Comparison of ENCODE assay signal across 27 cellular contexts in the genomic region with DNA sequence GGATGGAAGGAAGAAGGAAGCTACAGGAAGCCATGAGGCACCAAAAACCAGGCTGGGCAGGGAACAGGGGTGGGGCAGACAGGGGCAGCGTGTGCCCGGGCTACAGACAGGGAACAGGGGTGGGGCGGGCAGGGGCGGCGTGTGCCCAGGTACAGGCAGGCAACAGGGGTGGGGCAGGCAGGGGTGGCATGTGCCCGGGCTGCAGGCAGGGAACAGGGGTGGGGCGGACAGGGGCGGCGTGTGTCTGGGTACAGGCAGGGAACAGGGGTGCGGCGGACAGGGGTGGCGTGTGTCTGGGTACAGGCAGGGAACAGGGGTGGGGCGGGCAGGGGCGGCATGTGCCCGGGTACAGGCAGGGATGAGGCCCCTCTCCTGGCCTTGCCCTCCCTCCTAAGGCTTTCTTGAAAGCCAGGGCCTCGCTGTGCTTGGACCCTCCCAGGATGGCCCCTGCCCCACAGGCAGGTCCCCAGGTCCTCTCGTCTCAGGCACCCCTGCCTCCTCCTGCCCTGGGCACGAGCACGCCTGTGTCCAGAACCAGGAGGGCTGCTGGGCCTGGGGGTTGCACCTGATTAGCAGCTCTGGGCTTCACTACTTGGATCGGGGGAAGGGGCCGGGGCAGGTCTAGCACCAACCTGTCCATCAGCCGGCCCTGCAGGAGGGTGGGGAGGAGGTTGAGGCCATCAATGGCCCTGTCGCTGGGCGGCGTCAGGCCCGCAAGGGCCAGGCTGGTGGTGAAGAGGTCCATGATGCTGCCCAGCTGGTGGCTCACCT. TPM values are rescaled to one million over a fixed set of nuclear protein-coding genes. Genes with fewer than 3 reads are reported as not detected.
DNase-seq lines count a peak whose midpoint lies in the region; ATAC-seq, FAIRE-seq and TF ChIP-seq lines count a peak whose summit lies in the region.
"Had no signal": no experiment of that assay in that cellular context is flagged by ENCODE, and none has a peak within 500 bp of the region (broad histone marks: within the 10 kb centered on the region; RNA-seq: fewer than 3 reads in every experiment).

No MANE protein-coding gene starts in this region.

- H3K9me3 Mint-ChIP-seq in MCF 10A (ENCODE audit: unreplicated experiment): no peaks in the 10 kb centered on the region
- H3K9me3 Mint-ChIP-seq: CD4-positive, alpha-beta T cell had no signal

- no peak for ATAC-seq in Right ventricle myocardium superior (ENCODE audit: poor library complexity)
- ATAC-seq: GM12878 had no signal

- H3K9me3 ChIP-seq in mammary epithelial cell (replicated peaks; ENCODE audit: insufficient read depth, low read length) (no peaks in the 10 kb centered on the region), esophagus squamous epithelium (no peaks in the 10 kb centered on the region), small intestine (ENCODE audit: control insufficient read depth, low read depth) (no peaks in the 10 kb centered on the region)
- H3K9me3 ChIP-seq: BLaER1 had no signal

- DNase-seq in MCF 10A (ENCODE audit: unreplicated experiment) (peak; percentile 30), mammary epithelial cell (no peak), esophagus squamous epithelium (lab: John Stamatoyannopoulos, UW) (no peak), small intestine (peak; percentile 89), NCI-H1930 (lab: John Stamatoyannopoulos, UW) (no peak), GM13977 (ENCODE audit: low spot score) (no peak), Right ventricle myocardium superior (no peak)
- no peak for DNase-seq in central memory CD4-positive, alpha-beta T cell
- DNase-seq: ACHN; CD4-positive, alpha-beta T cell; COR-L47; DMS 273 treated with DMSO at 0.1 percent for 48 hours; DND-41; NCI-H1105; NCI-H146; NCI-H2081; NCI-H2171; NCI-H345; NCI-H524; NCI-H82; OCI-M1; SHP77 treated with DMSO at 0.1 percent for 48 hours had no signal

- H3K27me3 Mint-ChIP-seq in MCF 10A (ENCODE audit: insufficient read depth, unreplicated experiment): no peaks in the 10 kb centered on the region
- H3K27me3 Mint-ChIP-seq: CD4-positive, alpha-beta T cell had no signal

- H3K27ac Mint-ChIP-seq in MCF 10A (ENCODE audit: low read depth, unreplicated experiment): peak overlapping the region; percentile 64
- H3K27ac Mint-ChIP-seq: CD4-positive, alpha-beta T cell had no signal

- no peaks in the 10 kb centered on the region for H3K79me2 ChIP-seq in mammary epithelial cell (ENCODE audit: insufficient read depth, low read length)

- POLR2A ChIA-PET in MCF 10A (lab: Yijun Ruan, JAX): interaction anchor here (0.6 to 2.0 kb wide), 6 partner anchors 9 to 32 kb away, joined by 3 to 14 read pairs (median 4); partner anchors contain the start of genes APRT, GALNS and TRAPPC2L

- H2AFZ ChIP-seq in mammary epithelial cell (ENCODE audit: low read depth, low read length): no peak overlapping the region

- FAIRE-seq in small intestine (lab: Jason Lieb, UNC): no peak
- FAIRE-seq: GM12878, H54 had no signal

- H3K27ac ChIP-seq in mammary epithelial cell (ENCODE audit: insufficient read depth, low read depth, low read length) (no peak overlapping the region), esophagus squamous epithelium (peak overlapping the region in 3 of 4 donors; percentile 22 to 54 (median 30)), small intestine (ENCODE audit: low read depth in 1 of 2, low read length in 1 of 2) (peak overlapping the region in 1 of 2 donors; percentile 73)
- H3K27ac ChIP-seq: 22Rv1, BLaER1, SK-N-MC had no signal

- H3K4me3 Mint-ChIP-seq in MCF 10A (ENCODE audit: unreplicated experiment): peak overlapping the region; percentile 37
- H3K4me3 Mint-ChIP-seq: CD4-positive, alpha-beta T cell had no signal

- peaks cover 14% of the 10 kb centered on the region for H3K4me1 Mint-ChIP-seq in MCF 10A (ENCODE audit: insufficient read depth, unreplicated experiment)

- H3K4me3 ChIP-seq in mammary epithelial cell (replicated peaks in 1 of 3; ENCODE audit: insufficient read depth in 1 of 3, low read depth in 2 of 3, low read length in 3 of 3) (no peak overlapping the region), esophagus squamous epithelium (no peak overlapping the region), small intestine (ENCODE audit: low read depth in 1 of 2, low read length in 2 of 2) (no peak overlapping the region)
- H3K4me3 ChIP-seq: BLaER1, GM12878, SK-N-MC had no signal

- no peak for TF ChIP-seq POLR2A in esophagus squamous epithelium (IDR thresholded peaks at IDR 0.05)

- H3K4me2 ChIP-seq in mammary epithelial cell (ENCODE audit: insufficient read depth, low read depth, low read length): no peak overlapping the region
- H3K4me2 ChIP-seq: BLaER1 had no signal

- H3K36me3 ChIP-seq in mammary epithelial cell (ENCODE audit: insufficient read depth, low read length) (no peaks in the 10 kb centered on the region), esophagus squamous epithelium (peaks cover 6 to 70% (median 11%) of the 10 kb centered on the region in 3 donors), small intestine (ENCODE audit: control insufficient read depth in 2 of 2, insufficient read depth in 2 of 2, low read length in 2 of 2) (peaks cover 0 to 5% of the 10 kb centered on the region in 2 donors)

- peaks cover 10% of the 10 kb centered on the region for H3K36me3 Mint-ChIP-seq in MCF 10A (ENCODE audit: insufficient read depth, unreplicated experiment)

- no peak overlapping the region for H3K9ac ChIP-seq in mammary epithelial cell (ENCODE audit: insufficient read depth, low read length)
- H3K9ac ChIP-seq: BLaER1 had no signal

- H3K4me1 ChIP-seq in mammary epithelial cell (ENCODE audit: insufficient read depth, low read length) (no peaks in the 10 kb centered on the region), esophagus squamous epithelium (peaks cover 0 to 26% (median 9%) of the 10 kb centered on the region in 3 donors), small intestine (ENCODE audit: control insufficient read depth in 2 of 2, insufficient read depth in 1 of 2, low read depth in 1 of 2, low read length in 1 of 2) (peaks cover 0 to 2% of the 10 kb centered on the region in 2 donors)

- WGBS in mammary epithelial cell (ENCODE audit: low coverage, missing lambda C conversion rate): 98% methylated on average over 9 of the region's 26 CpGs
- 25% methylated on average over 3 of the region's 26 CpGs; no CpG with 5 or more reads in 1 of the 2 donors for WGBS in esophagus squamous epithelium, 2 donors
- WGBS in small intestine, 3 donors: 58 to 84% (median 62%) methylated on average over 16 to 26 of the region's 26 CpGs

- no peaks in the 10 kb centered on the region for H4K20me1 ChIP-seq in mammary epithelial cell (ENCODE audit: insufficient read depth, low read length)

- in situ Hi-C loops in mammary epithelial cell (cut with MboI; ENCODE audit: low sequenced_read_pairs in 2 of 2): no loop called here
- in situ Hi-C loops in GM13977 (cut with MboI; ENCODE audit: low pct_unique_long_range_greater_than_20kb, low sequenced_read_pairs, unreplicated experiment): no loop called here

- BruUV-seq in MCF 10A (replicated peaks; lab: Mats Ljungman, UMichigan) (no TSS peak), mammary epithelial cell (replicated peaks; lab: Mats Ljungman, UMichigan) (no TSS peak)

- H3K27me3 ChIP-seq in mammary epithelial cell (ENCODE audit: insufficient read depth, low read length): no peaks in the 10 kb centered on the region
- no peaks in the 10 kb centered on the region for H3K27me3 ChIP-seq in esophagus squamous epithelium
- H3K27me3 ChIP-seq in small intestine (ENCODE audit: control insufficient read depth in 2 of 2, insufficient read depth in 2 of 2, low read length in 2 of 2): no peaks in the 10 kb centered on the region
- H3K27me3 ChIP-seq: BLaER1 had no signal

- dilution Hi-C loops in mammary epithelial cell (cut with HindIII; ENCODE audit: low sequenced_read_pairs): loop anchor here (5.0 kb wide), 1 partner anchor 66 kb away; no protein-coding TSS in a partner anchor

- TF ChIP-seq CTCF in MCF 10A (IDR thresholded peaks at IDR 0.05; ENCODE audit: unreplicated experiment) (no peak), mammary epithelial cell (conservative IDR thresholded peaks at IDR 0.05 in 1 of 2, IDR thresholded peaks at IDR 0.05 in 1 of 2; ENCODE audit: extremely low read depth in 1 of 2, insufficient read depth in 1 of 2, low read depth in 1 of 2, low read length in 2 of 2) (no peak), esophagus squamous epithelium (IDR thresholded peaks at IDR 0.05) (no peak), GM13977 (IDR thresholded peaks at IDR 0.05; ENCODE audit: extremely low read depth, insufficient read depth, missing control alignments) (no peak)

- intact Hi-C loops in MCF 10A (cut with micrococcal nuclease): no loop called here
- intact Hi-C loops in mammary epithelial cell (cut with micrococcal nuclease): no loop called here
- intact Hi-C loops in esophagus squamous epithelium (cut with DNase I): loop anchor here (5.0 kb wide), 1 partner anchor 391 kb away; the partner anchor contains the start of gene ZNF778
- intact Hi-C loops in Right ventricle myocardium superior (cut with DNase I): no loop called here

- CTCF ChIA-PET in MCF 10A (lab: Yijun Ruan, JAX) (no interaction called here), mammary epithelial cell (lab: Charles Lee; ENCODE audit: low non-redundant PET) (no interaction called here)

RNA-seq across cellular contexts. Expression of gene APRT, which starts 14.5 kb away (rescaled TPM):
- total RNA-seq in MCF 10A (2022): 231 and 248 TPM in 2 replicates
- total RNA-seq in mammary epithelial cell: 100 to 1,000 TPM in 1 of 2 donors, 10 to 100 TPM in 1; 51.5 to 136 TPM
- polyA plus RNA-seq in mammary epithelial cell: 145 TPM
- polyA minus RNA-seq in mammary epithelial cell: 63.6 TPM
- 100 to 1,000 TPM; 186 to 314 (median 250) TPM for total RNA-seq in esophagus squamous epithelium
- polyA plus RNA-seq in small intestine: 100 to 1,000 TPM; 197 to 255 (median 247) TPM
- total RNA-seq in Right ventricle myocardium superior: 40.4 TPM

RNA-seq across cellular contexts. Expression of gene CDT1, which starts 22.7 kb away (rescaled TPM):
- total RNA-seq in MCF 10A (2022) (5.3 and 16.6 TPM in 2 replicates), mammary epithelial cell (10 to 100 TPM in 1 of 2 donors, 1 to 10 TPM in 1; 3.5 to 22.0 TPM), esophagus squamous epithelium (10 to 100 TPM in 3 of 4 donors, 1 to 10 TPM in 1; 7.7 to 20.7 (median 11.2) TPM), Right ventricle myocardium superior (1.00 TPM)
- polyA plus RNA-seq in mammary epithelial cell (13.6 TPM), small intestine (10 to 100 TPM in 1 of 3 donors, 1 to 10 TPM in 2; 1.1 to 16.7 (median 2.2) TPM)
- polyA minus RNA-seq in mammary epithelial cell: 20.1 TPM

RNA-seq across cellular contexts. Expression of gene GALNS, which starts 30.5 kb away (rescaled TPM):
- total RNA-seq in MCF 10A (2022) (26.0 and 31.6 TPM in 2 replicates), mammary epithelial cell (10 to 100 TPM; 21.7 to 29.8 TPM), esophagus squamous epithelium (10 to 100 TPM in 3 of 4 donors, 1 to 10 TPM in 1; 9.5 to 24.2 (median 20.5) TPM), Right ventricle myocardium superior (15.9 TPM)
- polyA plus RNA-seq in mammary epithelial cell (7.8 TPM), small intestine (10 to 100 TPM; 28.3 to 35.4 (median 32.4) TPM)
- 14.3 TPM for polyA minus RNA-seq in mammary epithelial cell

RNA-seq across cellular contexts. Expression of gene TRAPPC2L, which starts 30.7 kb away (rescaled TPM):
- total RNA-seq in MCF 10A (2022) (35.6 and 42.6 TPM in 2 replicates), mammary epithelial cell (10 to 100 TPM; 21.5 to 39.9 TPM), esophagus squamous epithelium (10 to 100 TPM; 20.7 to 29.7 (median 24.7) TPM), Right ventricle myocardium superior (53.0 TPM)
- polyA plus RNA-seq in mammary epithelial cell (75.3 TPM), small intestine (10 to 100 TPM; 46.6 to 84.8 (median 60.6) TPM)
- 22.8 TPM for polyA minus RNA-seq in mammary epithelial cell

RNA-seq across cellular contexts. Expression of gene PABPN1L, which starts 40.2 kb away (rescaled TPM):
- not detected in 2 replicates for total RNA-seq in MCF 10A (2022)
- not detected for total RNA-seq in mammary epithelial cell
- polyA plus RNA-seq in mammary epithelial cell: not detected
- polyA minus RNA-seq in mammary epithelial cell: not detected
- not detected for total RNA-seq in esophagus squamous epithelium
- not detected for polyA plus RNA-seq in small intestine
- not detected for total RNA-seq in Right ventricle myocardium superior
- total RNA-seq: CD4-positive, alpha-beta T cell; GM12878 had no signal
- polyA plus RNA-seq: GM12878 had no signal

Comparison
In these comparisons a context has a peak if more than half of its experiments do, and no peak if none do; other contexts are left out.
1. DNase-seq: peak in MCF 10A (single experiment) and small intestine (single experiment); none in mammary epithelial cell (single experiment), esophagus squamous epithelium (single experiment), NCI-H1930 (0 of 2), GM13977 (single experiment), Right ventricle myocardium superior (single experiment) and central memory CD4-positive, alpha-beta T cell (single experiment).